Comparison of ENCODE assay signal across 29 cellular contexts in genomic region chr12:53100466-53101151, GRCh38. TPM values are rescaled to one million over a fixed set of nuclear protein-coding genes. Genes with fewer than 3 reads are reported as not detected.
DNase-seq lines count a peak whose midpoint lies in the region; ATAC-seq and TF ChIP-seq lines count a peak whose summit lies in the region.
"Had no signal": no experiment of that assay in that cellular context is flagged by ENCODE, and none has a peak within 500 bp of the region (broad histone marks: within the 10 kb centered on the region; RNA-seq: fewer than 3 reads in every experiment).

No MANE protein-coding gene starts in this region.

- TF ChIP-seq CTCF in ascending aorta (IDR thresholded peaks at IDR 0.05) (no peak), neural crest cell (conservative IDR thresholded peaks at IDR 0.05) (no peak), testis (IDR thresholded peaks at IDR 0.05) (no peak)

- no peak for TF ChIP-seq POLR2A in testis (IDR thresholded peaks at IDR 0.05)

- H3K27me3 Mint-ChIP-seq in activated naive CD8-positive, alpha-beta T cell treated with anti-CD3 and anti-CD28 coated beads, Interleukin-2, amount 10 ng/mL, durations not matched to agents 7 days and 5 days = peaks cover 2% of the 10 kb centered on the region
- H3K27me3 Mint-ChIP-seq in activated naive CD8-positive, alpha-beta T cell treated with anti-CD3 and anti-CD28 coated beads for 36 hours = peaks cover 5% of the 10 kb centered on the region
- peaks cover 44% of the 10 kb centered on the region for H3K27me3 Mint-ChIP-seq in neural crest cell (ENCODE audit: low read depth)

- H3K9me3 ChIP-seq in ascending aorta = no peaks in the 10 kb centered on the region
- no peaks in the 10 kb centered on the region for H3K9me3 ChIP-seq in testis
- H3K9me3 ChIP-seq: SJSA1, transverse colon had no signal

- no peaks in the 10 kb centered on the region for H3K9me3 Mint-ChIP-seq in activated naive CD8-positive, alpha-beta T cell treated with anti-CD3 and anti-CD28 coated beads, Interleukin-2, amount 10 ng/mL, durations not matched to agents 7 days and 5 days
- H3K9me3 Mint-ChIP-seq in activated naive CD8-positive, alpha-beta T cell treated with anti-CD3 and anti-CD28 coated beads for 36 hours = no peaks in the 10 kb centered on the region
- H3K9me3 Mint-ChIP-seq in neural crest cell = no peaks in the 10 kb centered on the region
- H3K9me3 Mint-ChIP-seq: activated T-helper 1 cell treated with anti-CD3 and anti-CD28 coated beads, Interleukin-12 subunit alpha, Interleukin-12 subunit beta, Interleukin-2, Interleukin-4 antibody, amounts not matched to agents 30 ng/mL and 10 ng/mL and 1 ng/mL, durations not matched to agents 14 hours and 24 hours and 36 hours; CD8-positive, alpha-beta memory T cell; GM23338; T-helper 1 cell treated with Interleukin-12 subunit alpha and Interleukin-12 subunit beta and Interleukin-4 antibody, amounts not matched to agents 30 μg/mL and 1 μg/mL, for 36 hours had no signal

- H3K4me1 ChIP-seq in ascending aorta (peaks cover 0 to 21% of the 10 kb centered on the region in 2 donors), testis (peaks cover 12% of the 10 kb centered on the region)

- H3K36me3 ChIP-seq in ascending aorta = peaks cover 21 to 27% of the 10 kb centered on the region in 2 donors
- H3K36me3 ChIP-seq in testis (ENCODE audit: low read depth, missing control alignments) = no peaks in the 10 kb centered on the region
- H3K36me3 ChIP-seq: SJSA1, transverse colon had no signal

- no peaks in the 10 kb centered on the region for H3K27me3 ChIP-seq in ascending aorta
- H3K27me3 ChIP-seq in testis = no peaks in the 10 kb centered on the region
- H3K27me3 ChIP-seq: dorsolateral prefrontal cortex, SJSA1 had no signal

- peak overlapping the region in 1 of 2 donors; percentile 38 for H3K4me3 ChIP-seq in ascending aorta
- H3K4me3 ChIP-seq in testis = no peak overlapping the region
- H3K4me3 ChIP-seq: dorsolateral prefrontal cortex, GM23338, SJSA1, transverse colon had no signal

- POLR2A ChIA-PET in activated naive CD8-positive, alpha-beta T cell treated with anti-CD3 and anti-CD28 coated beads, Interleukin-2, amount 10 ng/mL, durations not matched to agents 7 days and 5 days (lab: Charles Lee) = interaction anchor here (3.4 kb wide), 1 partner anchor 34 kb away, joined by 25 read pairs; no protein-coding TSS in a partner anchor

- ATAC-seq in activated naive CD8-positive, alpha-beta T cell treated with anti-CD3 and anti-CD28 coated beads, Interleukin-2, amount 10 ng/mL, durations not matched to agents 7 days and 5 days (ENCODE audit: low read depth) = no peak
- ATAC-seq: GM23338 had no signal

- intact Hi-C loops in ascending aorta (cut with DNase I) = no loop called here
- intact Hi-C loops in testis (cut with DNase I; ENCODE audit: low total_unique reads) = no loop called here

- H3K27ac ChIP-seq in ascending aorta (peak overlapping the region; percentile 41 to 60), testis (no peak overlapping the region)
- H3K27ac ChIP-seq: dorsolateral prefrontal cortex, SJSA1, transverse colon had no signal

- peaks cover 8% of the 10 kb centered on the region for H3K36me3 Mint-ChIP-seq in activated naive CD8-positive, alpha-beta T cell treated with anti-CD3 and anti-CD28 coated beads, Interleukin-2, amount 10 ng/mL, durations not matched to agents 7 days and 5 days
- peaks cover 1% of the 10 kb centered on the region for H3K36me3 Mint-ChIP-seq in activated naive CD8-positive, alpha-beta T cell treated with anti-CD3 and anti-CD28 coated beads for 36 hours
- H3K36me3 Mint-ChIP-seq in neural crest cell (ENCODE audit: low read depth) = no peaks in the 10 kb centered on the region
- H3K36me3 Mint-ChIP-seq: CD8-positive, alpha-beta memory T cell had no signal

- DNase-seq in activated naive CD8-positive, alpha-beta T cell treated with anti-CD3 and anti-CD28 coated beads, Interleukin-2, amount 10 ng/mL, durations not matched to agents 7 days and 5 days = no peak
- no peak for DNase-seq in activated naive CD8-positive, alpha-beta T cell treated with anti-CD3 and anti-CD28 coated beads for 36 hours
- no peak for DNase-seq in ascending aorta (ENCODE audit: low spot score in 2 of 2)
- no peak for DNase-seq in neural crest cell (ENCODE audit: low read depth, low spot score)
- no peak for DNase-seq in stimulated activated CD4-positive, alpha-beta T cell treated with anti-CD3 and anti-CD28 coated beads, Interleukin-12 subunit alpha, Interleukin-12 subunit beta, amount 100 ng/mL, for 4 hours
- no peak for DNase-seq in SHP77 treated with DMSO at 0.1 percent for 48 hours (lab: John Stamatoyannopoulos, UW)
- no peak for DNase-seq in testis
- DNase-seq in activated naive CD4-positive, alpha-beta T cell treated with Interleukin-2 at 50 U/mL for 16 hours = no peak
- DNase-seq: activated CD4-positive, alpha-beta T cell treated with anti-CD3 and anti-CD28 coated beads for 4 hours; activated naive CD4-positive, alpha-beta T cell treated with anti-CD3 and anti-CD28 coated beads, Interleukin-2, amount 50 U/mL, for 16 hours; CD8-positive, alpha-beta memory T cell; central memory CD4-positive, alpha-beta T cell; dorsolateral prefrontal cortex; glutamatergic neuron; Karpas-422; NCI-H2171 treated with DMSO at 0.1 percent for 48 hours; NCI-H524 treated with DMSO at 0.1 percent for 48 hours; retina; stimulated activated CD4-positive, alpha-beta T cell treated with anti-CD3 and anti-CD28 coated beads, Interleukin-4, amount 100 ng/mL, for 4 hours; stimulated activated naive CD4-positive, alpha-beta T cell treated with Interleukin-2 at 50 U/mL for 16 hours; transverse colon had no signal

- peaks cover 68% of the 10 kb centered on the region for H3K4me1 Mint-ChIP-seq in activated naive CD8-positive, alpha-beta T cell treated with anti-CD3 and anti-CD28 coated beads, Interleukin-2, amount 10 ng/mL, durations not matched to agents 7 days and 5 days
- H3K4me1 Mint-ChIP-seq in activated naive CD8-positive, alpha-beta T cell treated with anti-CD3 and anti-CD28 coated beads for 36 hours = peaks cover 57% of the 10 kb centered on the region
- H3K4me1 Mint-ChIP-seq in neural crest cell = peaks cover 43% of the 10 kb centered on the region

- peak overlapping the region; percentile 18 for H3K27ac Mint-ChIP-seq in activated naive CD8-positive, alpha-beta T cell treated with anti-CD3 and anti-CD28 coated beads, Interleukin-2, amount 10 ng/mL, durations not matched to agents 7 days and 5 days
- no peak overlapping the region for H3K27ac Mint-ChIP-seq in activated naive CD8-positive, alpha-beta T cell treated with anti-CD3 and anti-CD28 coated beads for 36 hours
- no peak overlapping the region for H3K27ac Mint-ChIP-seq in neural crest cell (ENCODE audit: unreplicated experiment)
- H3K27ac Mint-ChIP-seq: activated T-helper 1 cell treated with anti-CD3 and anti-CD28 coated beads, Interleukin-12 subunit alpha, Interleukin-12 subunit beta, Interleukin-2, Interleukin-4 antibody, amounts not matched to agents 30 ng/mL and 10 ng/mL and 1 ng/mL, durations not matched to agents 14 hours and 24 hours and 36 hours; B cell; GM23338 had no signal

- no peak overlapping the region for H3K4me3 Mint-ChIP-seq in activated naive CD8-positive, alpha-beta T cell treated with anti-CD3 and anti-CD28 coated beads, Interleukin-2, amount 10 ng/mL, durations not matched to agents 7 days and 5 days
- H3K4me3 Mint-ChIP-seq in activated naive CD8-positive, alpha-beta T cell treated with anti-CD3 and anti-CD28 coated beads for 36 hours = no peak overlapping the region
- peak overlapping the region; percentile 64 for H3K4me3 Mint-ChIP-seq in neural crest cell
- H3K4me3 Mint-ChIP-seq: activated T-helper 1 cell treated with anti-CD3 and anti-CD28 coated beads, Interleukin-12 subunit alpha, Interleukin-12 subunit beta, Interleukin-2, Interleukin-4 antibody, amounts not matched to agents 30 ng/mL and 10 ng/mL and 1 ng/mL, durations not matched to agents 14 hours and 24 hours and 36 hours; B cell; GM23338; T-helper 1 cell treated with Interleukin-12 subunit alpha and Interleukin-12 subunit beta and Interleukin-4 antibody, amounts not matched to agents 30 μg/mL and 1 μg/mL, for 36 hours had no signal

- WGBS in testis, 2 donors = 90 to 91% methylated on average over 13 of the region's 13 CpGs

RNA-seq across cellular contexts. Expression of gene SOAT2, which starts 2.7 kb away (rescaled TPM):
- 10 to 100 TPM in 1 of 2 experiments, 1 to 10 TPM in 1; 9.8 to 10.4 TPM for total RNA-seq in activated naive CD8-positive, alpha-beta T cell treated with anti-CD3 and anti-CD28 coated beads, Interleukin-2, amount 10 ng/mL, durations not matched to agents 7 days and 5 days
- 1 to 10 TPM; 3.1 to 3.8 TPM for total RNA-seq in activated naive CD8-positive, alpha-beta T cell treated with anti-CD3 and anti-CD28 coated beads for 36 hours
- total RNA-seq in ascending aorta (not detected), neural crest cell (not detected in 2 replicates), testis (under 1 TPM in 1 of 2 donors, not detected in 1; 0.19 TPM)
- 0.25 TPM for polyA plus RNA-seq in testis (ENCODE audit: insufficient read depth, low read depth, low replicate concordance)
- total RNA-seq: activated T-helper 1 cell treated with anti-CD3 and anti-CD28 coated beads, Interleukin-12 subunit alpha, Interleukin-12 subunit beta, Interleukin-2, Interleukin-4 antibody, amounts not matched to agents 30 ng/mL and 10 ng/mL and 1 ng/mL, durations not matched to agents 14 hours and 24 hours and 36 hours; B cell; endothelial cell of umbilical vein; GM23338; myocyte; omental fat pad; SJSA1 had no signal
- polyA plus RNA-seq: endothelial cell of umbilical vein, GM23338 had no signal

RNA-seq across cellular contexts. Expression of gene IGFBP6, which starts 3.1 kb away (rescaled TPM):
- total RNA-seq in activated naive CD8-positive, alpha-beta T cell treated with anti-CD3 and anti-CD28 coated beads, Interleukin-2, amount 10 ng/mL, durations not matched to agents 7 days and 5 days = 1 to 10 TPM; 2.0 to 2.3 TPM
- total RNA-seq in activated naive CD8-positive, alpha-beta T cell treated with anti-CD3 and anti-CD28 coated beads for 36 hours = 1 to 10 TPM; 1.9 to 2.2 TPM
- 1,664 TPM for total RNA-seq in ascending aorta
- total RNA-seq in neural crest cell = 0.72 and 0.73 TPM in 2 replicates
- 100 to 1,000 TPM; 121 to 261 TPM for total RNA-seq in testis
- polyA plus RNA-seq in testis (ENCODE audit: insufficient read depth, low read depth, low replicate concordance) = 185 TPM
- total RNA-seq: activated T-helper 1 cell treated with anti-CD3 and anti-CD28 coated beads, Interleukin-12 subunit alpha, Interleukin-12 subunit beta, Interleukin-2, Interleukin-4 antibody, amounts not matched to agents 30 ng/mL and 10 ng/mL and 1 ng/mL, durations not matched to agents 14 hours and 24 hours and 36 hours; B cell had no signal

RNA-seq across cellular contexts. Expression of gene SPRYD3, which starts 21.4 kb away (rescaled TPM):
- 10 to 100 TPM; 34.4 to 37.8 TPM for total RNA-seq in activated naive CD8-positive, alpha-beta T cell treated with anti-CD3 and anti-CD28 coated beads, Interleukin-2, amount 10 ng/mL, durations not matched to agents 7 days and 5 days
- 10 to 100 TPM; 23.5 to 25.7 TPM for total RNA-seq in activated naive CD8-positive, alpha-beta T cell treated with anti-CD3 and anti-CD28 coated beads for 36 hours
- total RNA-seq in ascending aorta (48.6 TPM), neural crest cell (8.8 and 11.2 TPM in 2 replicates), testis (10 to 100 TPM; 27.7 to 29.5 TPM)
- polyA plus RNA-seq in testis (ENCODE audit: insufficient read depth, low read depth, low replicate concordance) = 29.5 TPM

RNA-seq across cellular contexts. Expression of gene TNS2, which starts 50.7 kb away (rescaled TPM):
- 1 to 10 TPM; 1.9 to 3.0 TPM for total RNA-seq in activated naive CD8-positive, alpha-beta T cell treated with anti-CD3 and anti-CD28 coated beads, Interleukin-2, amount 10 ng/mL, durations not matched to agents 7 days and 5 days
- 1 to 10 TPM; 1.5 to 2.6 TPM for total RNA-seq in activated naive CD8-positive, alpha-beta T cell treated with anti-CD3 and anti-CD28 coated beads for 36 hours
- 608 TPM for total RNA-seq in ascending aorta
- 14.2 and 22.8 TPM in 2 replicates for total RNA-seq in neural crest cell
- total RNA-seq in testis = 100 to 1,000 TPM; 108 to 138 TPM
- polyA plus RNA-seq in testis (ENCODE audit: insufficient read depth, low read depth, low replicate concordance) = 47.0 TPM

Comparison
In these comparisons a context has a peak if more than half of its experiments do, and no peak if none do; other contexts are left out.
1. H3K27ac ChIP-seq: peak in ascending aorta (2 of 2); none in testis (0 of 2).
2. RNA of gene IGFBP6, which starts 3.1 kb away (total RNA-seq): 1,664 TPM in ascending aorta (single experiment) and 121 to 261 TPM in testis; 2.0 to 2.3 TPM in activated naive CD8-positive, alpha-beta T cell treated with anti-CD3 and anti-CD28 coated beads, Interleukin-2, amount 10 ng/mL, durations not matched to agents 7 days and 5 days, 1.9 to 2.2 TPM in activated naive CD8-positive, alpha-beta T cell treated with anti-CD3 and anti-CD28 coated beads for 36 hours and 0.72 to 0.73 TPM in neural crest cell; every median in the first group is over 10 times any median in the second.